In genomic region chr5:90866333-90866732, GRCh38 we compare ENCODE assay signal across 1 cellular context.
TF ChIP-seq lines count a peak whose summit lies in the region.

No MANE protein-coding gene starts in this region.

TF ChIP-seq in HCT116, 20 proteins besides CTCF, POLR2A, EP300 and RAD21:
- no peak for TF ChIP-seq ZBTB33 (IDR thresholded peaks at IDR 0.05; ENCODE audit: extremely low read depth, insufficient replicate concordance, low read length)
- TF ChIP-seq TCF7L2 (IDR thresholded peaks at IDR 0.05; ENCODE audit: borderline replicate concordance, extremely low read depth, insufficient read depth, insufficient read length) = no peak
- TF ChIP-seq SP1 (IDR thresholded peaks at IDR 0.05; ENCODE audit: low read depth) = no peak
- no peak for TF ChIP-seq POLR2AphosphoS5 (IDR thresholded peaks at IDR 0.05; ENCODE audit: low read depth, low read length)
- no peak for TF ChIP-seq YY1 (IDR thresholded peaks at IDR 0.05; ENCODE audit: extremely low read depth, insufficient replicate concordance, low read depth, low read length)
- no peak for TF ChIP-seq FOSL1 (IDR thresholded peaks at IDR 0.05; ENCODE audit: low read depth)
- no peak for TF ChIP-seq EGR1 (IDR thresholded peaks at IDR 0.05; ENCODE audit: low read depth)
- TF ChIP-seq ATF3 (IDR thresholded peaks at IDR 0.05) = no peak
- TF ChIP-seq REST (IDR thresholded peaks at IDR 0.05; ENCODE audit: low read depth) = no peak
- no peak for TF ChIP-seq JUND (IDR thresholded peaks at IDR 0.05)
- no peak for TF ChIP-seq EZH2 (IDR thresholded peaks at IDR 0.05)
- TF ChIP-seq ELF1 (IDR thresholded peaks at IDR 0.05; ENCODE audit: borderline replicate concordance, low read depth) = no peak
- no peak for TF ChIP-seq ZNF274 (IDR thresholded peaks at IDR 0.05; ENCODE audit: low read depth, low read length)
- no peak for TF ChIP-seq MAX (IDR thresholded peaks at IDR 0.05)
- TF ChIP-seq EZH2phosphoT487 (IDR thresholded peaks at IDR 0.05; ENCODE audit: borderline replicate concordance) = no peak
- no peak for TF ChIP-seq ZFX (IDR thresholded peaks at IDR 0.05)
- no peak for TF ChIP-seq SIN3A (IDR thresholded peaks at IDR 0.05; ENCODE audit: low read depth)
- no peak for TF ChIP-seq CEBPB (IDR thresholded peaks at IDR 0.05; ENCODE audit: low read depth)
- no peak for TF ChIP-seq CBX3 (IDR thresholded peaks at IDR 0.05; ENCODE audit: low read depth)
- no peak for TF ChIP-seq SRF (IDR thresholded peaks at IDR 0.05; ENCODE audit: low read depth)
